ENCODE assay signal across 29 cellular contexts in the genomic region with DNA sequence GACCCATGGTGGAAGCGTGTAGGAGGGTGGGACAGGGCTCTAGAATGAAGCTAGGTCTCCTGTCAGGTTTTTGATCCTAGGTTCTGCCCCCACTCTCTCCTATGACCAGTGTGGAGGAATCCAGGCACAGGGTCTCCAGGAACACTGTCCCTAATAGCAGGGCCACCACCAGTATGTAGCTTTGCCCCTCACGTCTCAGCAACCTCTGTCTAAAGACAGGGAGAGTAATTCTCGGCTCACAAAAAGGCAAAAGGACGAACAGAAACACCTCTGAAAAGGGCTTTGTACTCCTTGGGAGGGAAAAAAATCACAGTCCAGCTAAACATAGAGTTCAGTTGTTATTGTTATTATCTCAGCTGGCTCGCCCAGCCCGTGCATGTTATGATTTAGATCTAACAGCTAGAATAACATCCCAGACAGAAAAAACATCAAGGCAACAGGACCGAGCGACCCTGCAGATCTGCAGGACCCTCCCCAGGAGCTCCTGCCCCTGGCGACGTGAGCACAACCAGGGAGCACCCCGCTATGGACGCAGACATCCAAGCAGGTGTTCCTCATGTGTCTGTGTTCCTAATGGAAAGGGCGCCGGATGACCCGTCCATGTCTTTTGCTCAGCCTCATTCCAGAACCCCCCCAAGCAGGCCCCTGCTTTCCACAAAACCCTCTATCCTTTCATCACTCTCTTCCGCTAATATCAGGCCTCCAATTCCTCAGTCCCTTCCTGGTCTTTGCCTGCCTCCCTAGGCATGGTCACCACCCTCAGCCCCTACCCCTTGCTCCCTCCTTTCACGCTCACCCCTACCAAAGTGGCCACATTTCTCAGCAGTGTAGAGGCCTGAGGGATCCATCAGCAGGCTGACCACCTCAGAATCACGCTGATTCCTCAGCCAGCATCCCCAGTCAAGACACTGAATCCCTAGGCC. TPM values are rescaled to one million over a fixed set of nuclear protein-coding genes. Genes with fewer than 3 reads are reported as not detected.
DNase-seq lines count a peak whose midpoint lies in the region; ATAC-seq and TF ChIP-seq lines count a peak whose summit lies in the region.
"Had no signal": no experiment of that assay in that cellular context is flagged by ENCODE, and none has a peak within 500 bp of the region (broad histone marks: within the 10 kb centered on the region; RNA-seq: fewer than 3 reads in every experiment).

No MANE protein-coding gene starts in this region.

- H3K4me1 ChIP-seq in OCI-LY7 (ENCODE audit: insufficient read depth, low read length, poor library complexity, severe bottlenecking): no peaks in the 10 kb centered on the region
- H3K4me1 ChIP-seq: breast epithelium, esophagus muscularis mucosa, SJSA1 had no signal

- BruUV-seq in OCI-LY7 (replicated peaks; lab: Mats Ljungman, UMichigan): no TSS peak

- no peaks in the 10 kb centered on the region for H3K9me3 ChIP-seq in OCI-LY7 (ENCODE audit: low read length)
- H3K9me3 ChIP-seq: breast epithelium, esophagus muscularis mucosa, SJSA1 had no signal

- ATAC-seq in stimulated activated effector memory CD8-positive, alpha-beta T cell treated with anti-CD3 and anti-CD28 coated beads, Interleukin-12 subunit alpha, Interleukin-12 subunit beta, amount 100 ng/mL, for 72 hours: no peak
- ATAC-seq in HG03175 (IDR thresholded peaks at IDR 0.05; ENCODE audit: unreplicated experiment): no peak
- ATAC-seq: activated CD4-positive, alpha-beta T cell treated with anti-CD3 and anti-CD28 coated beads for 36 hours; left ventricle myocardium superior had no signal

- no peaks in the 10 kb centered on the region for H3K79me2 ChIP-seq in OCI-LY7 (ENCODE audit: insufficient read depth, low read depth, low read length)

- no peaks in the 10 kb centered on the region for H3K36me3 Mint-ChIP-seq in neural crest cell (ENCODE audit: low read depth)
- H3K36me3 Mint-ChIP-seq in stimulated activated effector memory CD8-positive, alpha-beta T cell treated with anti-CD3 and anti-CD28 coated beads, Interleukin-12 subunit alpha, Interleukin-12 subunit beta, amount 100 ng/mL, for 72 hours: no peaks in the 10 kb centered on the region
- H3K36me3 Mint-ChIP-seq: CD8-positive, alpha-beta memory T cell had no signal

- H3K27ac ChIP-seq in angular gyrus (ENCODE audit: low read depth, low read length) (peak overlapping the region; percentile 30), caudate nucleus (ENCODE audit: low read depth, low read length) (peak overlapping the region; percentile 13), OCI-LY7 (ENCODE audit: low read depth, low read length, poor library complexity, severe bottlenecking) (no peak overlapping the region)
- H3K27ac ChIP-seq: breast epithelium, esophagus muscularis mucosa, RWPE1, SJSA1, VCaP had no signal

- CTCF ChIA-PET in OCI-LY7 (lab: Charles Lee; ENCODE audit: unreplicated experiment): no interaction called here

- peak overlapping the region; percentile 27 for H3K27ac Mint-ChIP-seq in neural crest cell (ENCODE audit: unreplicated experiment)
- peak overlapping the region; percentile 13 for H3K27ac Mint-ChIP-seq in stimulated activated effector memory CD8-positive, alpha-beta T cell treated with anti-CD3 and anti-CD28 coated beads, Interleukin-12 subunit alpha, Interleukin-12 subunit beta, amount 100 ng/mL, for 72 hours
- H3K27ac Mint-ChIP-seq: activated CD4-positive, alpha-beta T cell treated with anti-CD3 and anti-CD28 coated beads for 36 hours; activated T-cell treated with anti-CD3 and anti-CD28 coated beads, Interleukin-2, amount 50 U/mL, for 24 hours had no signal

- H3K4me1 Mint-ChIP-seq in neural crest cell: peaks cover 38% of the 10 kb centered on the region
- H3K4me1 Mint-ChIP-seq in stimulated activated effector memory CD8-positive, alpha-beta T cell treated with anti-CD3 and anti-CD28 coated beads, Interleukin-12 subunit alpha, Interleukin-12 subunit beta, amount 100 ng/mL, for 72 hours: no peaks in the 10 kb centered on the region
- H3K4me1 Mint-ChIP-seq: activated CD4-positive, alpha-beta T cell treated with anti-CD3 and anti-CD28 coated beads for 36 hours; CD8-positive, alpha-beta memory T cell had no signal

- H3K4me2 ChIP-seq in OCI-LY7 (ENCODE audit: low read length): no peak overlapping the region

- no peak for DNase-seq in caudate nucleus (lab: John Stamatoyannopoulos, UW)
- no peak for DNase-seq in neural crest cell (ENCODE audit: low read depth, low spot score)
- no peak for DNase-seq in stimulated activated effector memory CD8-positive, alpha-beta T cell treated with anti-CD3 and anti-CD28 coated beads, Interleukin-12 subunit alpha, Interleukin-12 subunit beta, amount 100 ng/mL, for 72 hours (ENCODE audit: low spot score in 2 of 2)
- no peak for DNase-seq in NCI-H748 treated with DMSO at 0.1 percent for 48 hours (lab: John Stamatoyannopoulos, UW)
- DNase-seq in OCI-LY7 (ENCODE audit: low spot score): no peak
- DNase-seq: activated CD4-positive, alpha-beta T cell treated with anti-CD3 and anti-CD28 coated beads for 36 hours; activated naive CD4-positive, alpha-beta T cell treated with anti-CD3 and anti-CD28 coated beads, Interleukin-2, amount 50 U/mL, for 16 hours; activated T-cell treated with anti-CD3 and anti-CD28 coated beads, Interleukin-2, amount 50 U/mL, for 24 hours; CD8-positive, alpha-beta memory T cell; foreskin fibroblast; left ventricle myocardium superior; mesendoderm; NCI-H1048; NCI-H1694 treated with DMSO at 0.1 percent for 48 hours; nucleus accumbens; OCI-M1; stimulated activated naive CD4-positive, alpha-beta T cell treated with Interleukin-2 at 50 U/mL for 16 hours; T-helper 9 cell had no signal

- H2AFZ ChIP-seq in OCI-LY7 (ENCODE audit: low read length): no peak overlapping the region

- H3K4me3 ChIP-seq in OCI-LY7 (ENCODE audit: low read depth, low read length, poor library complexity, severe bottlenecking): no peak overlapping the region
- H3K4me3 ChIP-seq: breast epithelium, esophagus muscularis mucosa, SJSA1 had no signal

- H3K36me3 ChIP-seq in OCI-LY7 (ENCODE audit: insufficient read depth, low read length): no peaks in the 10 kb centered on the region
- H3K36me3 ChIP-seq: breast epithelium, esophagus muscularis mucosa, SJSA1 had no signal

- H4K20me1 ChIP-seq in OCI-LY7 (ENCODE audit: insufficient read depth, low read length): no peaks in the 10 kb centered on the region

- POLR2A ChIA-PET in OCI-LY7 (lab: Charles Lee): no interaction called here

- H3K9me3 Mint-ChIP-seq in neural crest cell: no peaks in the 10 kb centered on the region
- no peaks in the 10 kb centered on the region for H3K9me3 Mint-ChIP-seq in stimulated activated effector memory CD8-positive, alpha-beta T cell treated with anti-CD3 and anti-CD28 coated beads, Interleukin-12 subunit alpha, Interleukin-12 subunit beta, amount 100 ng/mL, for 72 hours
- H3K9me3 Mint-ChIP-seq: activated T-cell treated with anti-CD3 and anti-CD28 coated beads, Interleukin-2, amount 50 U/mL, for 24 hours; CD8-positive, alpha-beta memory T cell had no signal

- TF ChIP-seq CTCF in neural crest cell (conservative IDR thresholded peaks at IDR 0.05): no peak
- TF ChIP-seq CTCF in OCI-LY7 (conservative IDR thresholded peaks at IDR 0.05; ENCODE audit: low read length): no peak

- peaks cover 24% of the 10 kb centered on the region for H3K27me3 Mint-ChIP-seq in neural crest cell (ENCODE audit: low read depth)
- H3K27me3 Mint-ChIP-seq: activated T-cell treated with anti-CD3 and anti-CD28 coated beads, Interleukin-2, amount 50 U/mL, for 24 hours had no signal

- H3K4me3 Mint-ChIP-seq in neural crest cell: no peak overlapping the region
- H3K4me3 Mint-ChIP-seq in stimulated activated effector memory CD8-positive, alpha-beta T cell treated with anti-CD3 and anti-CD28 coated beads, Interleukin-12 subunit alpha, Interleukin-12 subunit beta, amount 100 ng/mL, for 72 hours: no peak overlapping the region
- H3K4me3 Mint-ChIP-seq: activated CD4-positive, alpha-beta T cell treated with anti-CD3 and anti-CD28 coated beads for 36 hours; activated T-cell treated with anti-CD3 and anti-CD28 coated beads, Interleukin-2, amount 50 U/mL, for 24 hours; CD8-positive, alpha-beta memory T cell had no signal

- H3K9me2 ChIP-seq in OCI-LY7 (ENCODE audit: insufficient read depth, low read length): no peaks in the 10 kb centered on the region

- intact Hi-C loops in OCI-LY7 (cut with micrococcal nuclease; ENCODE audit: unreplicated experiment): no loop called here

RNA-seq across cellular contexts. Expression of a gene that starts 14.2 kb away (rescaled TPM):
- total RNA-seq in neural crest cell: 0.14 and 0.47 TPM in 2 replicates
- not detected in 2 replicates for total RNA-seq in OCI-LY7 (2014; rRNA removed; shearing (Covaris generic))
- not detected in 2 replicates for total RNA-seq in OCI-LY7 (2022)
- total RNA-seq: HT1080, NCI-H460, SJSA1, skeletal muscle tissue had no signal

RNA-seq across cellular contexts. Expression of a gene that starts 34.5 kb away (rescaled TPM):
- total RNA-seq in neural crest cell: 0.27 and 0.30 TPM in 2 replicates
- 0.09 TPM in 1 of 2 replicates, not detected in the other for total RNA-seq in OCI-LY7 (2014; rRNA removed; shearing (Covaris generic))
- total RNA-seq in OCI-LY7 (2022): not detected in 2 replicates
- total RNA-seq: Daoy, esophagus muscularis mucosa, HT1080, SJSA1 had no signal
